Comparison of ENCODE assay signal across 8 cellular contexts in genomic region chr2:47520302-47520630, GRCh38. TPM values are rescaled to one million over a fixed set of nuclear protein-coding genes. Genes with fewer than 3 reads are reported as not detected.
DNase-seq lines count a peak whose midpoint lies in the region; ATAC-seq, FAIRE-seq and TF ChIP-seq lines count a peak whose summit lies in the region.

No MANE protein-coding gene starts in this region.

- dilution Hi-C loops in keratinocyte (cut with MboI; ENCODE audit: extremely low pct_ligation_motif_present, low sequenced_read_pairs) = no loop called here

- DNase-seq in HL-60 (ENCODE audit: low read depth in 1 of 2, low spot score in 1 of 2) = peak; percentile 78 to 90
- no peak for DNase-seq in T-helper 17 cell
- DNase-seq in keratinocyte (ENCODE audit: low read depth, low spot score) = no peak
- no peak for DNase-seq in T1000 (lab: John Stamatoyannopoulos, UW)
- DNase-seq in COR-L47 (lab: John Stamatoyannopoulos, UW) = no peak
- DNase-seq in right atrium auricular region (ENCODE audit: low spot score) = no peak
- DNase-seq in NCI-H187 (lab: John Stamatoyannopoulos, UW) = no peak

- peak overlapping the region; percentile 95 for H3K4me3 Mint-ChIP-seq in T-helper 17 cell

- no peak overlapping the region for H3K27ac Mint-ChIP-seq in T-helper 17 cell

- peaks cover 7% of the 10 kb centered on the region for H3K4me1 Mint-ChIP-seq in T-helper 17 cell

- peak overlapping the region; percentile 49 to 81 (median 66) for H3K4me3 ChIP-seq in BLaER1 treated with 17β-estradiol and CSF1 and Interleukin-3, amounts not matched to agents 10 nM and 100 nM
- H3K4me3 ChIP-seq in HL-60 (replicated peaks; ENCODE audit: insufficient read depth, low read length) (peak overlapping the region; percentile 53), keratinocyte (ENCODE audit: control insufficient read depth in 2 of 3, extremely low read depth in 1 of 3, insufficient read depth in 2 of 3, low read depth in 1 of 3, low read length in 3 of 3) (no peak overlapping the region), right atrium auricular region (peak overlapping the region in 1 of 2 donors; percentile 46)

- no peak for ATAC-seq in T-helper 17 cell

- no peak overlapping the region for H2AFZ ChIP-seq in keratinocyte (ENCODE audit: control insufficient read depth, low read length)

- H3K27me3 ChIP-seq in BLaER1 treated with 17β-estradiol and CSF1 and Interleukin-3, amounts not matched to agents 10 nM and 100 nM = no peaks in the 10 kb centered on the region
- H3K27me3 ChIP-seq in HL-60 (ENCODE audit: insufficient read depth, poor library complexity, severe bottlenecking) (no peaks in the 10 kb centered on the region), keratinocyte (ENCODE audit: control insufficient read depth, extremely low read depth, insufficient read depth, low read length) (peaks cover 29% of the 10 kb centered on the region), right atrium auricular region (no peaks in the 10 kb centered on the region)

- FAIRE-seq in keratinocyte (lab: Jason Lieb, UNC) = no peak

- no peak for TF ChIP-seq CTCF in HL-60 (IDR thresholded peaks at IDR 0.05; ENCODE audit: insufficient read depth, low read length)
- no peak for TF ChIP-seq CTCF in keratinocyte (optimal IDR thresholded peaks at IDR 0.05 in 1 of 3, IDR thresholded peaks at IDR 0.05 in 1 of 3, conservative IDR thresholded peaks at IDR 0.05 in 1 of 3; ENCODE audit: extremely low read depth in 1 of 3, insufficient read depth in 2 of 3, low read length in 3 of 3)
- TF ChIP-seq CTCF in right atrium auricular region (IDR thresholded peaks at IDR 0.05) = no peak

- H3K27me3 Mint-ChIP-seq in T-helper 17 cell = no peaks in the 10 kb centered on the region

- peaks cover 17 to 77% (median 69%) of the 10 kb centered on the region in 10 experiments for H3K4me1 ChIP-seq in BLaER1 treated with 17β-estradiol and CSF1 and Interleukin-3, amounts not matched to agents 10 nM and 100 nM
- no peaks in the 10 kb centered on the region for H3K4me1 ChIP-seq in keratinocyte (ENCODE audit: control insufficient read depth, extremely low read depth, insufficient read depth, low read length)
- peaks cover 0 to 14% of the 10 kb centered on the region in 2 donors for H3K4me1 ChIP-seq in right atrium auricular region

- H3K79me2 ChIP-seq in keratinocyte (ENCODE audit: control insufficient read depth, insufficient read depth, low read length) = no peaks in the 10 kb centered on the region

- H3K4me2 ChIP-seq in BLaER1 treated with 17β-estradiol and CSF1 and Interleukin-3, amounts not matched to agents 10 nM and 100 nM = peak overlapping the region; percentile 88 to 99 (median 95)
- peak overlapping the region; percentile 75 for H3K4me2 ChIP-seq in keratinocyte (ENCODE audit: control insufficient read depth, extremely low read depth, insufficient read depth, low read depth, low read length)

- H4K20me1 ChIP-seq in BLaER1 treated with 17β-estradiol and CSF1 and Interleukin-3, amounts not matched to agents 10 nM and 100 nM = no peaks in the 10 kb centered on the region
- no peaks in the 10 kb centered on the region for H4K20me1 ChIP-seq in keratinocyte (ENCODE audit: control insufficient read depth, extremely low read depth, insufficient read depth, low read length)

- H3K9me1 ChIP-seq in keratinocyte (ENCODE audit: control insufficient read depth, extremely low read depth, insufficient read depth, low read length) = no peaks in the 10 kb centered on the region

- H3K9ac ChIP-seq in BLaER1 treated with 17β-estradiol and CSF1 and Interleukin-3, amounts not matched to agents 10 nM and 100 nM = peak overlapping the region; percentile 56 to 88 (median 85); a peak in 21 of 22 replicates
- no peak overlapping the region for H3K9ac ChIP-seq in keratinocyte (ENCODE audit: control insufficient read depth, extremely low read depth, insufficient read depth, low read length)

- H3K36me3 ChIP-seq in BLaER1 treated with 17β-estradiol and CSF1 and Interleukin-3, amounts not matched to agents 10 nM and 100 nM = no peaks in the 10 kb centered on the region; a peak in 1 of 22 replicates
- H3K36me3 ChIP-seq in keratinocyte (ENCODE audit: control insufficient read depth in 2 of 2, extremely low read depth in 1 of 2, insufficient read depth in 2 of 2, low read length in 2 of 2) (no peaks in the 10 kb centered on the region), right atrium auricular region (no peaks in the 10 kb centered on the region)

- no peaks in the 10 kb centered on the region for H3K36me3 Mint-ChIP-seq in T-helper 17 cell (ENCODE audit: low read depth)

- H3K27ac ChIP-seq in BLaER1 treated with 17β-estradiol and CSF1 and Interleukin-3, amounts not matched to agents 10 nM and 100 nM = peak overlapping the region in 10 of 11 experiments; percentile 46 to 92 (median 90); a peak in 20 of 22 replicates
- H3K27ac ChIP-seq in HL-60 (replicated peaks) = no peak overlapping the region
- H3K27ac ChIP-seq in keratinocyte (ENCODE audit: control insufficient read depth, insufficient read depth, low read length) = no peak overlapping the region
- no peak overlapping the region for H3K27ac ChIP-seq in right atrium auricular region

- H3K9me3 ChIP-seq in BLaER1 treated with 17β-estradiol and CSF1 and Interleukin-3, amounts not matched to agents 10 nM and 100 nM (replicated peaks in 1 of 11) = no peaks in the 10 kb centered on the region
- no peaks in the 10 kb centered on the region for H3K9me3 ChIP-seq in T-helper 17 cell (ENCODE audit: control insufficient read depth, low read length, poor library complexity, severe bottlenecking)
- no peaks in the 10 kb centered on the region for H3K9me3 ChIP-seq in keratinocyte (ENCODE audit: control insufficient read depth, low read depth, low read length)
- no peaks in the 10 kb centered on the region for H3K9me3 ChIP-seq in right atrium auricular region

RNA-seq across cellular contexts. Expression of gene KCNK12, which starts 50.5 kb away (rescaled TPM):
- under 1 TPM; 0.17 to 0.26 TPM for total RNA-seq in T-helper 17 cell
- polyA plus RNA-seq in keratinocyte = 0.01 TPM in 1 of 3 replicates, not detected in the others
- polyA plus RNA-seq in keratinocyte (2011; ENCODE audit: low read depth) = not detected
- polyA plus RNA-seq in keratinocyte (2011; cell fraction: cytosol; rRNA removed) = 0.04 TPM in 1 of 2 replicates, not detected in the other
- polyA plus RNA-seq in keratinocyte (2011; cell fraction: nucleus; rRNA removed) = 0.11 TPM in 1 of 2 replicates, not detected in the other
- polyA plus RNA-seq in keratinocyte (2012; ENCODE audit: low replicate concordance) = 0.07 and 0.27 TPM in 2 replicates
- polyA minus RNA-seq in keratinocyte = not detected in 3 replicates
- not detected for polyA minus RNA-seq in keratinocyte (2011; cell fraction: cytosol; rRNA and poly(A)+ RNA removed)
- not detected in 2 replicates for polyA minus RNA-seq in keratinocyte (2011; cell fraction: nucleus; rRNA and poly(A)+ RNA removed)
- not detected for total RNA-seq in right atrium auricular region

Comparison
In these comparisons a context has a peak if more than half of its experiments do, and no peak if none do; other contexts are left out.
1. H3K27ac ChIP-seq: peak in BLaER1 treated with 17β-estradiol and CSF1 and Interleukin-3, amounts not matched to agents 10 nM and 100 nM (10 of 11); none in HL-60 (single experiment), keratinocyte (single experiment) and right atrium auricular region (0 of 2).
2. H3K4me3 ChIP-seq: peak in BLaER1 treated with 17β-estradiol and CSF1 and Interleukin-3, amounts not matched to agents 10 nM and 100 nM (10 of 10) and HL-60 (single experiment); none in keratinocyte (0 of 3).
3. DNase-seq: peak in HL-60 (2 of 2); none in T-helper 17 cell (0 of 3), keratinocyte (single experiment), T1000 (single experiment), COR-L47 (single experiment), right atrium auricular region (single experiment) and NCI-H187 (0 of 2).